ENCODE assay signal across 8 cellular contexts in the genomic region with DNA sequence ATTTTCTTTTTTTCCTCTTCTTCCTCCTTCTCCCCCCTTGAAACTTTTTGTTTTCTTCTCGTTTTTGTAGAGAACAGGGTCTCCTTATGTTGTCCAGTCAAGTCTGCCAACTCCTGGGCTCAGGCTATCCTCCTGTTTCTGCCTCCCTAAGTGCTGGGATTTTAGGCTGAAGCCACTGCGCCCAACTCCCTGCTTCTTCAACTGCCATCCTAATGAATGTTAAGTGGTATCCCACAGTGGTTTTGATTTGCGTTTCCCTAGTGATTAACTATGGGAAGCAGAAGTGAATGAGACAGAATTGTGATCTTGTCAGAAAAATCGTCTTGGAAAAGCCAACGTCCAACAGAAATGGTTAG. TPM values are rescaled to one million over a fixed set of nuclear protein-coding genes. Genes with fewer than 3 reads are reported as not detected.
DNase-seq lines count a peak whose midpoint lies in the region; ATAC-seq and TF ChIP-seq lines count a peak whose summit lies in the region.

No MANE protein-coding gene starts in this region.

- H3K4me3 ChIP-seq in A673 (ENCODE audit: low read depth, low read length, poor library complexity, severe bottlenecking) (peak overlapping the region; percentile 95), HUES48 (ENCODE audit: low read depth, low read length) (peak overlapping the region; percentile 95), mononuclear cell (ENCODE audit: low read length) (peak overlapping the region; percentile 68)

- peak overlapping the region; percentile 78 to 92 (median 85) for H3K4me3 Mint-ChIP-seq in brain

- H3K9me3 ChIP-seq in A673 (ENCODE audit: low read depth, low read length, poor library complexity, severe bottlenecking) = no peaks in the 10 kb centered on the region
- H3K9me3 ChIP-seq in HUES48 (ENCODE audit: control insufficient read depth, insufficient read depth, low read length) = 0 out of 2 replicates have a peak, but pooled peaks cover 3% of the 10 kb centered on the region
- no peaks in the 10 kb centered on the region for H3K9me3 ChIP-seq in mononuclear cell (ENCODE audit: low read depth, low read length)

- POLR2A ChIA-PET in A673 (lab: Charles Lee; ENCODE audit: low non-redundant PET) = interaction anchor here (0.6 kb wide), 2 partner anchors 13 to 50 kb away, joined by 4 to 11 read pairs; partner anchors contain the start of gene SH3BP2

- H3K27me3 Mint-ChIP-seq in brain = peaks cover 6% of the 10 kb centered on the region

- H3K9ac ChIP-seq in HUES48 (ENCODE audit: low read depth, low read length) = no peak overlapping the region

- CTCF ChIA-PET in A673 (lab: Charles Lee) = no interaction called here

- DNase-seq in A673 (ENCODE audit: low spot score) (peak; percentile 60), NCI-H1436 treated with DMSO at 0.1 percent for 48 hours (lab: John Stamatoyannopoulos, UW) (no peak), NAMALWA (ENCODE audit: low spot score) (no peak)

- intact Hi-C loops in A673 (cut with micrococcal nuclease; ENCODE audit: unreplicated experiment) = no loop called here

- BruUV-seq in A673 (replicated peaks; lab: Mats Ljungman, UMichigan) = TSS peak; percentile 81

- peaks cover 0 to 11% (median 4%) of the 10 kb centered on the region in 5 experiments for H3K9me3 Mint-ChIP-seq in brain

- peaks cover 26% of the 10 kb centered on the region for H3K36me3 Mint-ChIP-seq in brain

- TF ChIP-seq CTCF in A673 (conservative IDR thresholded peaks at IDR 0.05; ENCODE audit: low read depth, low read length) (no peak), brain (conservative IDR thresholded peaks at IDR 0.05) (no peak)

- H3K27ac Mint-ChIP-seq in brain = peak overlapping the region; percentile 74 to 96 (median 89)

- H3K27ac ChIP-seq in A673 (ENCODE audit: low read depth, low read length, poor library complexity, severe bottlenecking) (peak overlapping the region; percentile 93), HUES48 (ENCODE audit: low read depth, low read length) (peak overlapping the region; percentile 42)

- peaks cover 55% of the 10 kb centered on the region for H3K4me1 Mint-ChIP-seq in brain

- H3K4me1 ChIP-seq in A673 (ENCODE audit: insufficient read depth, low read length, poor library complexity, severe bottlenecking) (peaks cover 17% of the 10 kb centered on the region), HUES48 (ENCODE audit: control insufficient read depth, insufficient read depth, low read length) (peaks cover 15% of the 10 kb centered on the region), mononuclear cell (ENCODE audit: insufficient read depth, low read length) (peaks cover 70% of the 10 kb centered on the region)

- no peak for ATAC-seq in HG03025 (IDR thresholded peaks at IDR 0.05; ENCODE audit: low FRiP score, unreplicated experiment)
- no peak for ATAC-seq in GM19035 (IDR thresholded peaks at IDR 0.05; ENCODE audit: unreplicated experiment)

- H3K27me3 ChIP-seq in A673 (replicated peaks; ENCODE audit: insufficient read depth, low read depth, low read length, poor library complexity) (no peaks in the 10 kb centered on the region), HUES48 (ENCODE audit: control insufficient read depth, insufficient read depth, low read length) (no peaks in the 10 kb centered on the region), mononuclear cell (ENCODE audit: insufficient read depth, low read length) (no peaks in the 10 kb centered on the region)

- H3K36me3 ChIP-seq in A673 (ENCODE audit: insufficient read depth, low read length, poor library complexity, severe bottlenecking) = no peaks in the 10 kb centered on the region
- H3K36me3 ChIP-seq in HUES48 (ENCODE audit: control insufficient read depth, insufficient read depth, low read length) = no peaks in the 10 kb centered on the region

RNA-seq across cellular contexts. Expression of gene ADD1, which starts 1.0 kb away (rescaled TPM):
- total RNA-seq in A673 (2021) (232 and 237 TPM in 2 replicates), mononuclear cell (147 TPM)
- 408 TPM for polyA plus RNA-seq in brain (ENCODE audit: insufficient read depth, low read depth, low replicate concordance)

RNA-seq across cellular contexts. Expression of gene SH3BP2, which starts 49.8 kb away (rescaled TPM):
- total RNA-seq in A673 (2021) (34.4 and 37.7 TPM in 2 replicates), mononuclear cell (134 TPM)
- polyA plus RNA-seq in brain (ENCODE audit: insufficient read depth, low read depth, low replicate concordance) = 30.3 TPM
